In the genomic region with DNA sequence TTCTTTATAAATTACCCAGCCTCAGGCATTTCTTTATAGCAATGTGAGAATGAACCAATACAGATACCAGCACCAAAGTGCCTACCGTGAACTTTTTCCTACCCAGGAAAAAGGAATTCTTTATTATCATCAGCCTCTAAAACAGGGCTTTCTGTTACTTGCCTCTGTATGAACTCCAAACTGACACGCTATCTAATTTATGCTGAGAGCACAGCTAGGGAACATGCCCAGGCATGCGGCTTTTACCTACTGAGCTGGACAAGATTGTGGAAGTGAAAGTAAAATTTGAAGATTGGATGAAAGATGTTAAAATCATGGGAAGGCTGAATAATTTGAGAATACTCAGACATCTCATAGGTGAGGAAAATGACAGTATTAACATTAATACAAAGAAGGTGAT, we compare ENCODE assay signal across 9 cellular contexts. TPM values are rescaled to one million over a fixed set of nuclear protein-coding genes. Genes with fewer than 3 reads are reported as not detected.
A peak's percentile ranks its signal among the peaks of the same experiment; 100 is the strongest.
DNase-seq lines count a peak whose midpoint lies in the region; ATAC-seq, FAIRE-seq and TF ChIP-seq lines count a peak whose summit lies in the region.
"Had no signal": no experiment of that assay in that cellular context is flagged by ENCODE, and none has a peak within 500 bp of the region (broad histone marks: within the 10 kb centered on the region; RNA-seq: fewer than 3 reads in every experiment).

No MANE protein-coding gene starts in this region.

- no peak overlapping the region for H3K4me3 Mint-ChIP-seq in WTC11
- H3K4me3 Mint-ChIP-seq: natural killer cell treated with Interleukin-12 subunit alpha and Interleukin-12 subunit beta and Interleukin-15 and Interleukin-18, amount 100 ng/mL, for 72 hours had no signal

- H2BK20ac ChIP-seq in IMR-90 (ENCODE audit: low read depth, low read length) = peak overlapping the region; percentile 99; the same call in 1 of the 2 replicates

- H4K5ac ChIP-seq in IMR-90 (ENCODE audit: low read depth, low read length) = peak overlapping the region; percentile 99

- peak overlapping the region; percentile 97 for H3K4ac ChIP-seq in IMR-90 (ENCODE audit: low read depth, low read length)

- no peaks in the 10 kb centered on the region for H3K79me2 ChIP-seq in keratinocyte (ENCODE audit: control insufficient read depth, insufficient read depth, low read length)

- intact Hi-C loops in IMR-90 (cut with micrococcal nuclease) = no loop called here
- intact Hi-C loops in left ventricle myocardium superior (cut with micrococcal nuclease) = no loop called here

- H3K4me3 ChIP-seq in IMR-90 (ENCODE audit: insufficient read depth, low read depth, low read length) = no peak overlapping the region
- peak overlapping the region in 1 of 3 experiments; percentile 20 for H3K4me3 ChIP-seq in keratinocyte (ENCODE audit: control insufficient read depth in 2 of 3, extremely low read depth in 1 of 3, insufficient read depth in 2 of 3, low read depth in 1 of 3, low read length in 3 of 3)
- H3K4me3 ChIP-seq in BE2C (ENCODE audit: low read depth, low read length) = no peak overlapping the region

- H3K9me1 ChIP-seq in IMR-90 (ENCODE audit: insufficient read depth, low read length) = no peaks in the 10 kb centered on the region
- no peaks in the 10 kb centered on the region for H3K9me1 ChIP-seq in keratinocyte (ENCODE audit: control insufficient read depth, extremely low read depth, insufficient read depth, low read length)

- POLR2A ChIA-PET in IMR-90 (lab: Charles Lee; ENCODE audit: unreplicated experiment) = no interaction called here
- POLR2A ChIA-PET in WTC11 (lab: Charles Lee) = interaction anchor here (0.6 kb wide), 1 partner anchor 142 kb away, joined by 3 read pairs; no protein-coding TSS in a partner anchor

- peaks cover 24% of the 10 kb centered on the region for H3K9me3 Mint-ChIP-seq in WTC11
- H3K9me3 Mint-ChIP-seq: natural killer cell treated with Interleukin-12 subunit alpha and Interleukin-12 subunit beta and Interleukin-15 and Interleukin-18, amount 100 ng/mL, for 72 hours had no signal

- TF ChIP-seq POLR2A in IMR-90 (IDR thresholded peaks at IDR 0.05; ENCODE audit: low read depth, low read length) = no peak

- peak overlapping the region; percentile 62; the same call in 1 of the 3 replicates for H2BK15ac ChIP-seq in IMR-90 (ENCODE audit: low read depth, low read length)

- peak overlapping the region; percentile 96 for H3K14ac ChIP-seq in IMR-90 (replicated peaks; ENCODE audit: low read depth, low read length)

- peak; percentile 79 for DNase-seq in COLO829 (ENCODE audit: low spot score)
- peak; percentile 63 for DNase-seq in IMR-90
- no peak for DNase-seq in WTC11 (ENCODE audit: low spot score)
- no peak for DNase-seq in keratinocyte (ENCODE audit: low read depth, low spot score)
- no peak for DNase-seq in left ventricle myocardium superior
- no peak for DNase-seq in occipital lobe (lab: John Stamatoyannopoulos, UW)
- no peak for DNase-seq in effector CD4-positive, alpha-beta T cell
- no peak for DNase-seq in BE2C

- H3K4me1 Mint-ChIP-seq in WTC11 = peaks cover 11% of the 10 kb centered on the region

- H3K27ac Mint-ChIP-seq in WTC11 = peak overlapping the region; percentile 38; the same call in 1 of the 2 replicates
- H3K27ac Mint-ChIP-seq: natural killer cell treated with Interleukin-12 subunit alpha and Interleukin-12 subunit beta and Interleukin-15 and Interleukin-18, amount 100 ng/mL, for 72 hours had no signal

- H3K36me3 ChIP-seq in IMR-90 (ENCODE audit: control insufficient read depth, insufficient read depth, low read length) (no peaks in the 10 kb centered on the region), keratinocyte (ENCODE audit: control insufficient read depth in 2 of 2, extremely low read depth in 1 of 2, insufficient read depth in 2 of 2, low read length in 2 of 2) (no peaks in the 10 kb centered on the region), BE2C (no peaks in the 10 kb centered on the region)

- H3K4me1 ChIP-seq in IMR-90 (ENCODE audit: control insufficient read depth, insufficient read depth, low read length) = no peaks in the 10 kb centered on the region; the same call in none of the 2 replicates
- peaks cover 26% of the 10 kb centered on the region for H3K4me1 ChIP-seq in keratinocyte (ENCODE audit: control insufficient read depth, extremely low read depth, insufficient read depth, low read length)
- no peaks in the 10 kb centered on the region for H3K4me1 ChIP-seq in BE2C

- peaks cover 23% of the 10 kb centered on the region for H3K27me3 Mint-ChIP-seq in WTC11 (ENCODE audit: low read depth)

- in situ Hi-C loops in IMR-90 (cut with MboI; ENCODE audit: low sequenced_read_pairs) = no loop called here

- dilution Hi-C loops in IMR-90 (cut with HindIII; ENCODE audit: low sequenced_read_pairs, unreplicated experiment) (no loop called here), keratinocyte (cut with MboI; ENCODE audit: extremely low pct_ligation_motif_present, low sequenced_read_pairs) (no loop called here)

- H3K4me2 ChIP-seq in IMR-90 (ENCODE audit: low read depth, low read length) = no peak overlapping the region
- H3K4me2 ChIP-seq in keratinocyte (ENCODE audit: control insufficient read depth, extremely low read depth, insufficient read depth, low read depth, low read length) = peak overlapping the region; percentile 90

- H2BK120ac ChIP-seq in IMR-90 (ENCODE audit: low read depth, low read length) = peak overlapping the region; percentile 99

- H3K9ac ChIP-seq in IMR-90 (ENCODE audit: low read depth, low read length) = no peak overlapping the region
- peak overlapping the region; percentile 33 for H3K9ac ChIP-seq in keratinocyte (ENCODE audit: control insufficient read depth, extremely low read depth, insufficient read depth, low read length)

- no peak for TF ChIP-seq CTCF in IMR-90 (conservative IDR thresholded peaks at IDR 0.05; ENCODE audit: low read depth, low read length)
- TF ChIP-seq CTCF in WTC11 (IDR thresholded peaks at IDR 0.05) = no peak
- no peak for TF ChIP-seq CTCF in keratinocyte (optimal IDR thresholded peaks at IDR 0.05 in 1 of 3, IDR thresholded peaks at IDR 0.05 in 1 of 3, conservative IDR thresholded peaks at IDR 0.05 in 1 of 3; ENCODE audit: extremely low read depth in 1 of 3, insufficient read depth in 2 of 3, low read length in 3 of 3)
- TF ChIP-seq CTCF in BE2C (IDR thresholded peaks at IDR 0.05; ENCODE audit: low read depth, low read length) = no peak

- H4K91ac ChIP-seq in IMR-90 (ENCODE audit: insufficient read depth, low read depth, low read length) = peak overlapping the region; percentile 94

- CTCF ChIA-PET in IMR-90 (lab: Yijun Ruan, JAX) (no interaction called here), WTC11 (lab: Charles Lee) (interaction anchor here (0.7 to 0.9 kb wide), 2 partner anchors 10 to 113 kb away, joined by 4 to 5 read pairs; no protein-coding TSS in a partner anchor)

- H3K79me1 ChIP-seq in IMR-90 (ENCODE audit: low read depth in 1 of 2, low read length in 2 of 2) = no peaks in the 10 kb centered on the region

- no peak overlapping the region for H2AK9ac ChIP-seq in IMR-90 (replicated peaks; ENCODE audit: low read depth, low read length, poor library complexity)

- H3K56ac ChIP-seq in IMR-90 (ENCODE audit: extremely low read depth, insufficient read depth, low read length) = 0 out of 2 replicates have a peak overlapping the region, but pooled peaks have one; percentile 17

- ATAC-seq in IMR-90 (ENCODE audit: low read depth) (peak; percentile 63), WTC11 (no peak), left ventricle myocardium superior (no peak)
- ATAC-seq: natural killer cell treated with Interleukin-12 subunit alpha and Interleukin-12 subunit beta and Interleukin-15 and Interleukin-18, amount 100 ng/mL, for 72 hours had no signal

- peak overlapping the region; percentile 92; the same call in 1 of the 2 replicates for H2AK5ac ChIP-seq in IMR-90 (ENCODE audit: low read depth, low read length)

- no peak overlapping the region for H2AFZ ChIP-seq in IMR-90 (replicated peaks; ENCODE audit: low read length, poor library complexity)
- H2AFZ ChIP-seq in keratinocyte (ENCODE audit: control insufficient read depth, low read length) = peak overlapping the region; percentile 86

- peak; percentile 86 for FAIRE-seq in keratinocyte (lab: Jason Lieb, UNC)

- BruUV-seq in IMR-90 (replicated peaks; lab: Mats Ljungman, UMichigan) = no TSS peak

- H4K8ac ChIP-seq in IMR-90 (ENCODE audit: low read depth in 2 of 2, low read length in 2 of 2) = peak overlapping the region; percentile 60 to 95; a peak in 3 of 4 replicates

- whole genome bisulfite sequencing in IMR-90 (ENCODE audit: extremely low coverage in 2 of 2, insufficient read length in 1 of 2), 2 experiments = 100% methylated on average over 1 of the region's 3 CpGs; no CpG with 5 or more reads in 1 of the 2 experiments

- H4K20me1 ChIP-seq in IMR-90 (ENCODE audit: insufficient read depth, low read length) (no peaks in the 10 kb centered on the region), keratinocyte (ENCODE audit: control insufficient read depth, extremely low read depth, insufficient read depth, low read length) (no peaks in the 10 kb centered on the region)

- H3K9me3 ChIP-seq in IMR-90 (ENCODE audit: control insufficient read depth, insufficient read depth, low read length) (peaks cover 11% of the 10 kb centered on the region), keratinocyte (ENCODE audit: control insufficient read depth, low read depth, low read length) (no peaks in the 10 kb centered on the region), BE2C (no peaks in the 10 kb centered on the region; the same call in 1 of the 2 replicates)

- H3K36me3 Mint-ChIP-seq in WTC11 = peaks cover 13% of the 10 kb centered on the region
- H3K36me3 Mint-ChIP-seq: natural killer cell treated with Interleukin-12 subunit alpha and Interleukin-12 subunit beta and Interleukin-15 and Interleukin-18, amount 100 ng/mL, for 72 hours had no signal

- peak overlapping the region; percentile 89 for H3K23ac ChIP-seq in IMR-90 (ENCODE audit: low read depth, low read length)

- no peaks in the 10 kb centered on the region for H3K27me3 ChIP-seq in IMR-90 (ENCODE audit: control insufficient read depth, insufficient read depth, low read length)
- H3K27me3 ChIP-seq in keratinocyte (ENCODE audit: control insufficient read depth, extremely low read depth, insufficient read depth, low read length) = no peaks in the 10 kb centered on the region
- H3K27me3 ChIP-seq in BE2C = no peaks in the 10 kb centered on the region

- peak overlapping the region; percentile 100 for H3K18ac ChIP-seq in IMR-90 (ENCODE audit: low read depth, low read length)

- H3K27ac ChIP-seq in IMR-90 (ENCODE audit: insufficient read depth, low read length) (peak overlapping the region; percentile 72), keratinocyte (ENCODE audit: control insufficient read depth, insufficient read depth, low read length) (peak overlapping the region; percentile 73)

- no peak for TF ChIP-seq RAD21 in IMR-90 (IDR thresholded peaks at IDR 0.05; ENCODE audit: low read length)

- H2BK5ac ChIP-seq in IMR-90 (ENCODE audit: low read depth, low read length, poor library complexity, severe bottlenecking) = peak overlapping the region; percentile 93

RNA-seq across cellular contexts. Expression of a gene that starts 24.4 kb away (rescaled TPM):
- 5.4 and 5.6 TPM in 2 replicates for total RNA-seq in IMR-90 (2012; rRNA removed)
- 12.5 and 13.5 TPM in 2 replicates for polyA plus RNA-seq in IMR-90 (2012; rRNA removed)
- polyA plus RNA-seq in IMR-90 (2012; cell fraction: cytosol; rRNA removed) = 7.6 and 15.1 TPM in 2 replicates
- polyA plus RNA-seq in IMR-90 (2012; cell fraction: nucleus; rRNA removed; ENCODE audit: low replicate concordance) = 16.3 and 19.4 TPM in 2 replicates
- 9.5 to 11.5 TPM (median 10.0 TPM) in 3 replicates for total RNA-seq in WTC11 (2021)
- 2.9 to 7.6 TPM (median 3.0 TPM) in 3 replicates for polyA plus RNA-seq in keratinocyte
- polyA plus RNA-seq in keratinocyte (2011; ENCODE audit: low read depth) = 4.6 TPM
- 3.8 and 4.9 TPM in 2 replicates for polyA plus RNA-seq in keratinocyte (2011; cell fraction: cytosol; rRNA removed)
- polyA plus RNA-seq in keratinocyte (2011; cell fraction: nucleus; rRNA removed) = 15.8 and 17.2 TPM in 2 replicates
- polyA plus RNA-seq in keratinocyte (2012; ENCODE audit: low replicate concordance) = 7.5 and 8.0 TPM in 2 replicates
- 9.2 to 34.7 TPM (median 10.9 TPM) in 3 replicates for polyA minus RNA-seq in keratinocyte
- polyA minus RNA-seq in keratinocyte (2011; cell fraction: cytosol; rRNA and poly(A)+ RNA removed) = 21.1 TPM
- 27.3 and 28.2 TPM in 2 replicates for polyA minus RNA-seq in keratinocyte (2011; cell fraction: nucleus; rRNA and poly(A)+ RNA removed)
- 53.5 TPM for total RNA-seq in left ventricle myocardium superior
- 9.5 TPM for total RNA-seq in occipital lobe
- 21.3 TPM for polyA plus RNA-seq in BE2C (2012; ENCODE audit: insufficient read depth, insufficient read length, low read depth)

Comparison
In these comparisons a context has a peak if more than half of its experiments do, and no peak if none do; other contexts are left out.
1. DNase-seq: peak in COLO829 (single experiment) and IMR-90 (single experiment); none in WTC11 (single experiment), keratinocyte (single experiment), left ventricle myocardium superior (single experiment), occipital lobe (single experiment), effector CD4-positive, alpha-beta T cell (single experiment) and BE2C (single experiment).